8 cellular contexts compared by ENCODE assay signal in genomic region chr6:143536866-143537691, GRCh38. TPM values are rescaled to one million over a fixed set of nuclear protein-coding genes. Genes with fewer than 3 reads are reported as not detected.
A peak's percentile ranks its signal among the peaks of the same experiment; 100 is the strongest.
DNase-seq lines count a peak whose midpoint lies in the region; ATAC-seq and TF ChIP-seq lines count a peak whose summit lies in the region.

No MANE protein-coding gene starts in this region.

- intact Hi-C loops in tibial artery (cut with DNase I; ENCODE audit: low total_unique reads) = no loop called here

- peaks cover 11% of the 10 kb centered on the region for H3K4me1 Mint-ChIP-seq in neural crest cell

- peak overlapping the region; percentile 83 for H3K4me3 Mint-ChIP-seq in neural crest cell

- H3K4me1 ChIP-seq in BLaER1 (peaks cover 22% of the 10 kb centered on the region), foreskin keratinocyte (no peaks in the 10 kb centered on the region), tibial artery (peaks cover 0 to 12% (median 3%) of the 10 kb centered on the region in 4 donors)

- H4K20me1 ChIP-seq in BLaER1 = no peaks in the 10 kb centered on the region

- no peak overlapping the region for H3K27ac Mint-ChIP-seq in neural crest cell (ENCODE audit: unreplicated experiment)

- H3K4me3 ChIP-seq in BLaER1 = peak overlapping the region; percentile 82
- peak overlapping the region; percentile 58 to 59 for H3K4me3 ChIP-seq in tibial artery

- ATAC-seq in GM19395 (IDR thresholded peaks at IDR 0.05; ENCODE audit: unreplicated experiment) (peak; percentile 69), HG03460 (IDR thresholded peaks at IDR 0.05; ENCODE audit: unreplicated experiment) (peak; percentile 40), foreskin keratinocyte (peak; percentile 87)

- H3K9me3 ChIP-seq in BLaER1 (no peaks in the 10 kb centered on the region), tibial artery (no peaks in the 10 kb centered on the region)

- peaks cover 22% of the 10 kb centered on the region for H3K27me3 Mint-ChIP-seq in neural crest cell (ENCODE audit: low read depth)

- H3K4me2 ChIP-seq in BLaER1 = peak overlapping the region; percentile 76

- H3K27me3 ChIP-seq in BLaER1 = no peaks in the 10 kb centered on the region
- H3K27me3 ChIP-seq in foreskin keratinocyte = peaks cover 10% of the 10 kb centered on the region
- H3K27me3 ChIP-seq in tibial artery = no peaks in the 10 kb centered on the region

- CTCF ChIA-PET in RWPE1 (lab: Yijun Ruan, JAX) = interaction anchor here (0.6 to 1.1 kb wide), 4 partner anchors 38 to 760 kb away, joined by 3 to 4 read pairs (median 3); no protein-coding TSS in a partner anchor

- POLR2A ChIA-PET in RWPE1 (lab: Yijun Ruan, JAX; ENCODE audit: low non-redundant PET) = no interaction called here

- H3K9ac ChIP-seq in BLaER1 = peak overlapping the region; percentile 84

- peak; percentile 56 for TF ChIP-seq CTCF in RWPE1 (conservative IDR thresholded peaks at IDR 0.05; ENCODE audit: low read depth)
- TF ChIP-seq CTCF in foreskin keratinocyte (conservative IDR thresholded peaks at IDR 0.05) = peak; percentile 62
- TF ChIP-seq CTCF in neural crest cell (conservative IDR thresholded peaks at IDR 0.05) = peak; percentile 58
- peak in 1 of 2 experiments; percentile 42 for TF ChIP-seq CTCF in tibial artery (IDR thresholded peaks at IDR 0.05)

- DNase-seq in RWPE1 (ENCODE audit: low spot score) (peak; percentile 44), activated gamma-delta T cell (lab: John Stamatoyannopoulos, UW) (peak; percentile 37), foreskin keratinocyte (peak in 1 of 2 donors; percentile 37), neural crest cell (ENCODE audit: low read depth, low spot score) (peak; percentile 57), tibial artery (peak; percentile 47 to 75)

- no peaks in the 10 kb centered on the region for H3K9me3 Mint-ChIP-seq in neural crest cell

- peak overlapping the region; percentile 81 for H3K27ac ChIP-seq in BLaER1
- peak overlapping the region; percentile 74 for H3K27ac ChIP-seq in RWPE1
- no peak overlapping the region for H3K27ac ChIP-seq in foreskin keratinocyte
- peak overlapping the region; percentile 43 to 78 for H3K27ac ChIP-seq in tibial artery

- H3K36me3 Mint-ChIP-seq in neural crest cell (ENCODE audit: low read depth) = no peaks in the 10 kb centered on the region

- H3K36me3 ChIP-seq in BLaER1 (no peaks in the 10 kb centered on the region), tibial artery (no peaks in the 10 kb centered on the region)

RNA-seq across cellular contexts. Expression of gene FUCA2, which starts 25.6 kb away (rescaled TPM):
- total RNA-seq in foreskin keratinocyte (18.8 and 20.1 TPM in 2 replicates), neural crest cell (48.9 and 52.3 TPM in 2 replicates)
- 15.2 and 19.0 TPM in 2 replicates for polyA plus RNA-seq in foreskin keratinocyte
